Comparison of ENCODE assay signal across 1 cellular context in the genomic region with DNA sequence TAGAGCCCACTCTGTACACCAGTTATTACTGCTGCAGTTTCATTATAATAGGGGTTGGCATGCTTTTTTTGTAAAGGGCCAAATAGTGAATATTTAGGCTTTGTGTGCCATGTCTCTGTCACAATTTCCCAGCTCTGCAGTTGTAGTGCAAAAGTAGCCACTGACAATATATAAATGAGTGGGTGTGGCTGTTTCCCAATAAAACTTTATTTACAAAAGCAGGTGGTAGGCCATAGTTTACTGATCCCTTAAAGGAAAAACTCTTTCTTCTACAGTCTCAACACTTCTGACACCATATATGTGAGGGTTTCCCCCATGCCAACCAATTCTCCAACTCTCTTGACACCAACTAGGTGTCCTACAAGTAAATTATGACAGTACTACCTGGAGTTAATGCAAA.
TF ChIP-seq lines count a peak whose summit lies in the region.

No MANE protein-coding gene starts in this region.

TF ChIP-seq in K562, 482 proteins besides CTCF, POLR2A, EP300 and RAD21 (continued from another document):
- peak; percentile 86 for TF ChIP-seq ZBTB40 (IDR thresholded peaks at IDR 0.05)
- TF ChIP-seq ZBTB40 (CRISPR knock-in tag; IDR thresholded peaks at IDR 0.05), result peak; percentile 77
- no peak for TF ChIP-seq ZNF75A (CRISPR knock-in tag; IDR thresholded peaks at IDR 0.05)
- TF ChIP-seq FOS (IDR thresholded peaks at IDR 0.05; ENCODE audit: extremely low read depth, insufficient read length), result no peak
- TF ChIP-seq HMGN3 (IDR thresholded peaks at IDR 0.05; ENCODE audit: borderline replicate concordance, extremely low read depth, insufficient read length, low read depth, low read length), result no peak
